Comparison of ENCODE assay signal across 1 cellular context in the genomic region with DNA sequence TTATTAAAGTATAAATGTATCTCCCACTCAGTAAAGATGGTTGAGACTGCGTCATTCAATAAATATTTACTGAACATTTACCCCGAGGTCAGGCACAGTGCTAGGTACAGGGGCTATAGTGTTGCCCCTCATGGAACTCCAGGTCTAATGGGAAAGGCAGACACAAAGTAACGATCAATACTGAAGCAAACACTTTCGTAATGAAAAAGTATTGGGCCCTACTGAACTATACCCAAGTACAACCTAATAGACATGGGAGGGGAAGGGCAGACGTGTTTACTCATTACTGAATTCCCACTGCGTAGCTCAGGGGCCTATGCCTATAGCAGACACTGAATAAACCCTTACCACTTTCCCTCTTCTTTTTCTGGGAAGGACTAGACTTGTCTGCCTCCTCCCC.
TF ChIP-seq lines count a peak whose summit lies in the region.

No MANE protein-coding gene starts in this region.

TF ChIP-seq in HepG2, 621 proteins besides CTCF, POLR2A, EP300 and RAD21 (continued from another document and continues in another):
- TF ChIP-seq, protein P1, sequence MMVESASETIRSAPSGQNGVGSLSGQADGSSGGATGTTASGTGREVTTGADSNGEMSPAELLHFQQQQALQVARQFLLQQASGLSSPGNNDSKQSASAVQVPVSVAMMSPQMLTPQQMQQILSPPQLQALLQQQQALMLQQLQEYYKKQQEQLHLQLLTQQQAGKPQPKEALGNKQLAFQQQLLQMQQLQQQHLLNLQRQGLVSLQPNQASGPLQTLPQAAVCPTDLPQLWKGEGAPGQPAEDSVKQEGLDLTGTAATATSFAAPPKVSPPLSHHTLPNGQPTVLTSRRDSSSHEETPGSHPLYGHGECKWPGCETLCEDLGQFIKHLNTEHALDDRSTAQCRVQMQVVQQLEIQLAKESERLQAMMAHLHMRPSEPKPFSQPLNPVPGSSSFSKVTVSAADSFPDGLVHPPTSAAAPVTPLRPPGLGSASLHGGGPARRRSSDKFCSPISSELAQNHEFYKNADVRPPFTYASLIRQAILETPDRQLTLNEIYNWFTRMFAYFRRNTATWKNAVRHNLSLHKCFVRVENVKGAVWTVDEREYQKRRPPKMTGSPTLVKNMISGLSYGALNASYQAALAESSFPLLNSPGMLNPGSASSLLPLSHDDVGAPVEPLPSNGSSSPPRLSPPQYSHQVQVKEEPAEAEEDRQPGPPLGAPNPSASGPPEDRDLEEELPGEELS (CRISPR knock-in tag; IDR thresholded peaks at IDR 0.05) = peak; percentile 45; the same call in 1 of the 2 replicates
- TF ChIP-seq, protein P2, sequence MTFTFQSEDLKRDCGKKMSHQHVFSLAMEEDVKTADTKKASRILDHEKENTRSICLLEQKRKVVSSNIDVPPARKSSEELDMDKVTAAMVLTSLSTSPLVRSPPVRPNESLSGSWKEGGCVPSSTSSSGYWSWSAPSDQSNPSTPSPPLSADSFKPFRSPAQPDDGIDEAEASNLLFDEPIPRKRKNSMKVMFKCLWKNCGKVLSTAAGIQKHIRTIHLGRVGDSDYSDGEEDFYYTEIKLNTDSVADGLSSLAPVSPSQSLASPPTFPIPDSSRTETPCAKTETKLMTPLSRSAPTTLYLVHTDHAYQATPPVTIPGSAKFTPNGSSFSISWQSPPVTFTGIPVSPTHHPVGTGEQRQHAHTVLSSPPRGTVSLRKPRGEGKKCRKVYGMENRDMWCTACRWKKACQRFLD (CRISPR knock-in tag; IDR thresholded peaks at IDR 0.05; ENCODE audit: borderline replicate concordance) = no peak
- TF ChIP-seq ARHGAP35 (CRISPR knock-in tag; IDR thresholded peaks at IDR 0.05; ENCODE audit: borderline replicate concordance) (no peak), KMT2A (CRISPR knock-in tag; IDR thresholded peaks at IDR 0.05) (no peak), ONECUT2 (CRISPR knock-in tag; IDR thresholded peaks at IDR 0.05) (peak; percentile 88), PHF21A (CRISPR knock-in tag; IDR thresholded peaks at IDR 0.05) (no peak), ZFY (CRISPR knock-in tag; IDR thresholded peaks at IDR 0.05) (no peak), FOXP1 (IDR thresholded peaks at IDR 0.05) (no peak), FOXP1 (CRISPR knock-in tag; IDR thresholded peaks at IDR 0.05) (peak; percentile 67), ZNF552 (CRISPR knock-in tag; IDR thresholded peaks at IDR 0.05; ENCODE audit: borderline replicate concordance) (no peak), GPN1 (CRISPR knock-in tag; IDR thresholded peaks at IDR 0.05; ENCODE audit: borderline replicate concordance) (no peak), BCL6 (CRISPR knock-in tag; IDR thresholded peaks at IDR 0.05) (peak; percentile 55), ZNF432 (CRISPR knock-in tag; IDR thresholded peaks at IDR 0.05; ENCODE audit: borderline replicate concordance) (no peak), HOXD1 (CRISPR knock-in tag; IDR thresholded peaks at IDR 0.05) (no peak), HDAC2 (CRISPR knock-in tag; IDR thresholded peaks at IDR 0.05) (no peak), TOPORS (CRISPR knock-in tag; IDR thresholded peaks at IDR 0.05) (no peak), ZFP62 (CRISPR knock-in tag; IDR thresholded peaks at IDR 0.05) (no peak), ZNF776 (CRISPR knock-in tag; IDR thresholded peaks at IDR 0.05) (no peak), SIN3A (IDR thresholded peaks at IDR 0.05; ENCODE audit: borderline replicate concordance, low read depth, low read length) (no peak), MAZ (IDR thresholded peaks at IDR 0.05; ENCODE audit: borderline replicate concordance, low read depth, low read length) (no peak), MAZ (CRISPR knock-in tag; IDR thresholded peaks at IDR 0.05; ENCODE audit: low read depth) (peak; percentile 28; the same call in 1 of the 2 replicates), TCF7 (IDR thresholded peaks at IDR 0.05; ENCODE audit: low read depth) (no peak; the same call in 1 of the 2 replicates), ZNF296 (CRISPR knock-in tag; conservative IDR thresholded peaks at IDR 0.05) (no peak), ZNF850 (CRISPR knock-in tag; conservative IDR thresholded peaks at IDR 0.05) (no peak), NCOA1 (CRISPR knock-in tag; IDR thresholded peaks at IDR 0.05) (0 out of 2 replicates have a peak, but pooled peaks have one; percentile 27), IKZF4 (CRISPR knock-in tag; IDR thresholded peaks at IDR 0.05; ENCODE audit: borderline replicate concordance, low read depth, not compliant biosample characterization) (no peak), ZNF619 (CRISPR knock-in tag; IDR thresholded peaks at IDR 0.05) (no peak), IKZF1 (IDR thresholded peaks at IDR 0.05) (no peak), FOXA3 (CRISPR knock-in tag; IDR thresholded peaks at IDR 0.05) (peak; percentile 56; the same call in 1 of the 2 replicates), RARA (CRISPR knock-in tag; IDR thresholded peaks at IDR 0.05) (peak; percentile 65), NCOA5 (CRISPR knock-in tag; IDR thresholded peaks at IDR 0.05) (no peak), MED13 (CRISPR knock-in tag; IDR thresholded peaks at IDR 0.05) (no peak), SALL1 (CRISPR knock-in tag; IDR thresholded peaks at IDR 0.05) (peak; percentile 45; the same call in 1 of the 2 replicates), GATAD2A (CRISPR knock-in tag; IDR thresholded peaks at IDR 0.05) (peak; percentile 60), ZBTB3 (CRISPR knock-in tag; IDR thresholded peaks at IDR 0.05; ENCODE audit: borderline replicate concordance, low read depth) (no peak), ZIK1 (CRISPR knock-in tag; IDR thresholded peaks at IDR 0.05; ENCODE audit: borderline replicate concordance, low read depth) (no peak)
- TF ChIP-seq, protein P3, sequence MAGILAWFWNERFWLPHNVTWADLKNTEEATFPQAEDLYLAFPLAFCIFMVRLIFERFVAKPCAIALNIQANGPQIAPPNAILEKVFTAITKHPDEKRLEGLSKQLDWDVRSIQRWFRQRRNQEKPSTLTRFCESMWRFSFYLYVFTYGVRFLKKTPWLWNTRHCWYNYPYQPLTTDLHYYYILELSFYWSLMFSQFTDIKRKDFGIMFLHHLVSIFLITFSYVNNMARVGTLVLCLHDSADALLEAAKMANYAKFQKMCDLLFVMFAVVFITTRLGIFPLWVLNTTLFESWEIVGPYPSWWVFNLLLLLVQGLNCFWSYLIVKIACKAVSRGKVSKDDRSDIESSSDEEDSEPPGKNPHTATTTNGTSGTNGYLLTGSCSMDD (CRISPR knock-in tag; IDR thresholded peaks at IDR 0.05) = no peak
- TF ChIP-seq, protein P4, sequence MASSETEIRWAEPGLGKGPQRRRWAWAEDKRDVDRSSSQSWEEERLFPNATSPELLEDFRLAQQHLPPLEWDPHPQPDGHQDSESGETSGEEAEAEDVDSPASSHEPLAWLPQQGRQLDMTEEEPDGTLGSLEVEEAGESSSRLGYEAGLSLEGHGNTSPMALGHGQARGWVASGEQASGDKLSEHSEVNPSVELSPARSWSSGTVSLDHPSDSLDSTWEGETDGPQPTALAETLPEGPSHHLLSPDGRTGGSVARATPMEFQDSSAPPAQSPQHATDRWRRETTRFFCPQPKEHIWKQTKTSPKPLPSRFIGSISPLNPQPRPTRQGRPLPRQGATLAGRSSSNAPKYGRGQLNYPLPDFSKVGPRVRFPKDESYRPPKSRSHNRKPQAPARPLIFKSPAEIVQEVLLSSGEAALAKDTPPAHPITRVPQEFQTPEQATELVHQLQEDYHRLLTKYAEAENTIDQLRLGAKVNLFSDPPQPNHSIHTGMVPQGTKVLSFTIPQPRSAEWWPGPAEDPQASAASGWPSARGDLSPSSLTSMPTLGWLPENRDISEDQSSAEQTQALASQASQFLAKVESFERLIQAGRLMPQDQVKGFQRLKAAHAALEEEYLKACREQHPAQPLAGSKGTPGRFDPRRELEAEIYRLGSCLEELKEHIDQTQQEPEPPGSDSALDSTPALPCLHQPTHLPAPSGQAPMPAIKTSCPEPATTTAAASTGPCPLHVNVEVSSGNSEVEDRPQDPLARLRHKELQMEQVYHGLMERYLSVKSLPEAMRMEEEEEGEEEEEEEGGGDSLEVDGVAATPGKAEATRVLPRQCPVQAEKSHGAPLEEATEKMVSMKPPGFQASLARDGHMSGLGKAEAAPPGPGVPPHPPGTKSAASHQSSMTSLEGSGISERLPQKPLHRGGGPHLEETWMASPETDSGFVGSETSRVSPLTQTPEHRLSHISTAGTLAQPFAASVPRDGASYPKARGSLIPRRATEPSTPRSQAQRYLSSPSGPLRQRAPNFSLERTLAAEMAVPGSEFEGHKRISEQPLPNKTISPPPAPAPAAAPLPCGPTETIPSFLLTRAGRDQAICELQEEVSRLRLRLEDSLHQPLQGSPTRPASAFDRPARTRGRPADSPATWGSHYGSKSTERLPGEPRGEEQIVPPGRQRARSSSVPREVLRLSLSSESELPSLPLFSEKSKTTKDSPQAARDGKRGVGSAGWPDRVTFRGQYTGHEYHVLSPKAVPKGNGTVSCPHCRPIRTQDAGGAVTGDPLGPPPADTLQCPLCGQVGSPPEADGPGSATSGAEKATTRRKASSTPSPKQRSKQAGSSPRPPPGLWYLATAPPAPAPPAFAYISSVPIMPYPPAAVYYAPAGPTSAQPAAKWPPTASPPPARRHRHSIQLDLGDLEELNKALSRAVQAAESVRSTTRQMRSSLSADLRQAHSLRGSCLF (CRISPR knock-in tag; IDR thresholded peaks at IDR 0.05; ENCODE audit: borderline replicate concordance) = no peak
- TF ChIP-seq, protein P5, sequence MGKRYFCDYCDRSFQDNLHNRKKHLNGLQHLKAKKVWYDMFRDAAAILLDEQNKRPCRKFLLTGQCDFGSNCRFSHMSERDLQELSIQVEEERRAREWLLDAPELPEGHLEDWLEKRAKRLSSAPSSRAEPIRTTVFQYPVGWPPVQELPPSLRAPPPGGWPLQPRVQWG (CRISPR knock-in tag; IDR thresholded peaks at IDR 0.05; ENCODE audit: borderline replicate concordance, low read depth) = no peak
- TF ChIP-seq, protein P6, sequence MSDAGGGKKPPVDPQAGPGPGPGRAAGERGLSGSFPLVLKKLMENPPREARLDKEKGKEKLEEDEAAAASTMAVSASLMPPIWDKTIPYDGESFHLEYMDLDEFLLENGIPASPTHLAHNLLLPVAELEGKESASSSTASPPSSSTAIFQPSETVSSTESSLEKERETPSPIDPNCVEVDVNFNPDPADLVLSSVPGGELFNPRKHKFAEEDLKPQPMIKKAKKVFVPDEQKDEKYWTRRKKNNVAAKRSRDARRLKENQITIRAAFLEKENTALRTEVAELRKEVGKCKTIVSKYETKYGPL (CRISPR knock-in tag; IDR thresholded peaks at IDR 0.05) = no peak
- TF ChIP-seq, protein P7, sequence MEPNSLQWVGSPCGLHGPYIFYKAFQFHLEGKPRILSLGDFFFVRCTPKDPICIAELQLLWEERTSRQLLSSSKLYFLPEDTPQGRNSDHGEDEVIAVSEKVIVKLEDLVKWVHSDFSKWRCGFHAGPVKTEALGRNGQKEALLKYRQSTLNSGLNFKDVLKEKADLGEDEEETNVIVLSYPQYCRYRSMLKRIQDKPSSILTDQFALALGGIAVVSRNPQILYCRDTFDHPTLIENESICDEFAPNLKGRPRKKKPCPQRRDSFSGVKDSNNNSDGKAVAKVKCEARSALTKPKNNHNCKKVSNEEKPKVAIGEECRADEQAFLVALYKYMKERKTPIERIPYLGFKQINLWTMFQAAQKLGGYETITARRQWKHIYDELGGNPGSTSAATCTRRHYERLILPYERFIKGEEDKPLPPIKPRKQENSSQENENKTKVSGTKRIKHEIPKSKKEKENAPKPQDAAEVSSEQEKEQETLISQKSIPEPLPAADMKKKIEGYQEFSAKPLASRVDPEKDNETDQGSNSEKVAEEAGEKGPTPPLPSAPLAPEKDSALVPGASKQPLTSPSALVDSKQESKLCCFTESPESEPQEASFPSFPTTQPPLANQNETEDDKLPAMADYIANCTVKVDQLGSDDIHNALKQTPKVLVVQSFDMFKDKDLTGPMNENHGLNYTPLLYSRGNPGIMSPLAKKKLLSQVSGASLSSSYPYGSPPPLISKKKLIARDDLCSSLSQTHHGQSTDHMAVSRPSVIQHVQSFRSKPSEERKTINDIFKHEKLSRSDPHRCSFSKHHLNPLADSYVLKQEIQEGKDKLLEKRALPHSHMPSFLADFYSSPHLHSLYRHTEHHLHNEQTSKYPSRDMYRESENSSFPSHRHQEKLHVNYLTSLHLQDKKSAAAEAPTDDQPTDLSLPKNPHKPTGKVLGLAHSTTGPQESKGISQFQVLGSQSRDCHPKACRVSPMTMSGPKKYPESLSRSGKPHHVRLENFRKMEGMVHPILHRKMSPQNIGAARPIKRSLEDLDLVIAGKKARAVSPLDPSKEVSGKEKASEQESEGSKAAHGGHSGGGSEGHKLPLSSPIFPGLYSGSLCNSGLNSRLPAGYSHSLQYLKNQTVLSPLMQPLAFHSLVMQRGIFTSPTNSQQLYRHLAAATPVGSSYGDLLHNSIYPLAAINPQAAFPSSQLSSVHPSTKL (CRISPR knock-in tag; IDR thresholded peaks at IDR 0.05) = peak; percentile 33; the same call in 1 of the 2 replicates
- TF ChIP-seq, protein P8, sequence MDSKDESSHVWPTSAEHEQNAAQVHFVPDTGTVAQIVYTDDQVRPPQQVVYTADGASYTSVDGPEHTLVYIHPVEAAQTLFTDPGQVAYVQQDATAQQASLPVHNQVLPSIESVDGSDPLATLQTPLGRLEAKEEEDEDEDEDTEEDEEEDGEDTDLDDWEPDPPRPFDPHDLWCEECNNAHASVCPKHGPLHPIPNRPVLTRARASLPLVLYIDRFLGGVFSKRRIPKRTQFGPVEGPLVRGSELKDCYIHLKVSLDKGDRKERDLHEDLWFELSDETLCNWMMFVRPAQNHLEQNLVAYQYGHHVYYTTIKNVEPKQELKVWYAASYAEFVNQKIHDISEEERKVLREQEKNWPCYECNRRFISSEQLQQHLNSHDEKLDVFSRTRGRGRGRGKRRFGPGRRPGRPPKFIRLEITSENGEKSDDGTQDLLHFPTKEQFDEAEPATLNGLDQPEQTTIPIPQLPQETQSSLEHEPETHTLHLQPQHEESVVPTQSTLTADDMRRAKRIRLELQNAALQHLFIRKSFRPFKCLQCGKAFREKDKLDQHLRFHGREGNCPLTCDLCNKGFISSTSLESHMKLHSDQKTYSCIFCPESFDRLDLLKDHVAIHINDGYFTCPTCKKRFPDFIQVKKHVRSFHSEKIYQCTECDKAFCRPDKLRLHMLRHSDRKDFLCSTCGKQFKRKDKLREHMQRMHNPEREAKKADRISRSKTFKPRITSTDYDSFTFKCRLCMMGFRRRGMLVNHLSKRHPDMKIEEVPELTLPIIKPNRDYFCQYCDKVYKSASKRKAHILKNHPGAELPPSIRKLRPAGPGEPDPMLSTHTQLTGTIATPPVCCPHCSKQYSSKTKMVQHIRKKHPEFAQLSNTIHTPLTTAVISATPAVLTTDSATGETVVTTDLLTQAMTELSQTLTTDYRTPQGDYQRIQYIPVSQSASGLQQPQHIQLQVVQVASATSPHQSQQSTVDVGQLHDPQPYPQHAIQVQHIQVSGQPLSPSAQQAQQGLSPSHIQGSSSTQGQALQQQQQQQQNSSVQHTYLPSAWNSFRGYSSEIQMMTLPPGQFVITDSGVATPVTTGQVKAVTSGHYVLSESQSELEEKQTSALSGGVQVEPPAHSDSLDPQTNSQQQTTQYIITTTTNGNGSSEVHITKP (CRISPR knock-in tag; IDR thresholded peaks at IDR 0.05; ENCODE audit: low read depth) = no peak
